ENCODE assay signal across 1 cellular context in genomic region chr15:41424809-41425208, GRCh38.
TF ChIP-seq lines count a peak whose summit lies in the region.

No MANE protein-coding gene starts in this region.

TF ChIP-seq in GM12878, 131 proteins besides CTCF, POLR2A, EP300 and RAD21:
- TF ChIP-seq ELK1 (IDR thresholded peaks at IDR 0.05; ENCODE audit: low read depth, low read length) (no peak), ATF2 (IDR thresholded peaks at IDR 0.05; ENCODE audit: low read length) (no peak), HCFC1 (IDR thresholded peaks at IDR 0.05; ENCODE audit: low read length) (no peak), LARP7 (IDR thresholded peaks at IDR 0.05) (no peak), FOXM1 (IDR thresholded peaks at IDR 0.05; ENCODE audit: low read depth, low read length) (no peak), PAX8 (IDR thresholded peaks at IDR 0.05) (no peak), IRF4 (IDR thresholded peaks at IDR 0.05; ENCODE audit: low read depth, low read length) (no peak), NR2C2 (IDR thresholded peaks at IDR 0.05; ENCODE audit: borderline replicate concordance, control insufficient read depth, insufficient read length, low read depth) (no peak), SIX5 (IDR thresholded peaks at IDR 0.05; ENCODE audit: low read depth, low read length, severe bottlenecking) (no peak), ZNF687 (IDR thresholded peaks at IDR 0.05) (no peak), WRNIP1 (IDR thresholded peaks at IDR 0.05; ENCODE audit: borderline replicate concordance, low read depth, low read length) (no peak), EED (IDR thresholded peaks at IDR 0.05; ENCODE audit: low read depth) (no peak), JUNB (IDR thresholded peaks at IDR 0.05) (no peak), TAF1 (IDR thresholded peaks at IDR 0.05; ENCODE audit: borderline replicate concordance, low read depth, low read length) (no peak), ZBTB40 (IDR thresholded peaks at IDR 0.05; ENCODE audit: borderline replicate concordance) (no peak), BCLAF1 (IDR thresholded peaks at IDR 0.05) (no peak), GABPA (IDR thresholded peaks at IDR 0.05; ENCODE audit: low read depth) (no peak)
